2 cellular contexts compared by ENCODE assay signal in the genomic region with DNA sequence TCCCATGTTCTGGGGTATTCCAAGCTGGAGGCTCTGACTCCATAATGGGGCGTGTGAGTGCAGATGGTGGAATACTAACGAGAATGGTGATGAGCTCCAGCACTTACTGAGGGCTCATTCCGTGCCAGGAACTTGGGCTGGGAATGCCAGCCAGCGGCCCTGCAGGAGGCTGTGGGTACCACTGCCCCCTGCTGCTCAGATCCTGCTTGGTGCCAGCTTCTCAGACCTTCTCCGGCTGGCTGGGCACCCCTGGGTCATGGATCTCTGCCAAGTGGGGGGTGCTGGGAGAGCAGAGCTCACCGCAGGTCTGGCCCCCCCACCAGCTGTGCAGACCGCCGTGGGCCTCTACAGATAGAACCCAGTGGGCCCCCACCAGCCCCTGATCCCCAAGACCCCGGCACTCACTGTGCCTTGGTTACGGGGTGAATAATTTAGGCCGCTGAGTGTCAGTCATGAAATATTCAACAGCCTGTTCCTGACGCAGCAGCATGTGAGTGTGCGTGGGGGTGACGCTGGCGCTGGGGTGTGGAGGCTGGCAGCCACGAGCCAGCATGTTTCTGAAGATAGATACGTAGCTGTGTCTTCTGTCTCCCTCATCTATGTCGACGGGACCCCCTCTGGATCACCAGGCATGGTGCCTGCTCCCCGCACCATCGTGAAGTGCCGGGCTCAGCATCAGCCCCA. TPM values are rescaled to one million over a fixed set of nuclear protein-coding genes. Genes with fewer than 3 reads are reported as not detected.
DNase-seq lines count a peak whose midpoint lies in the region; TF ChIP-seq lines count a peak whose summit lies in the region.
"Not testable (repeated sequence)": the region's sequence is repeated elsewhere in the genome, so short reads cannot be mapped to it uniquely, and the experiment has no call there.

No MANE protein-coding gene starts in this region.

- not testable (repeated sequence) for H3K36me3 ChIP-seq in endodermal cell (ENCODE audit: control insufficient read depth, insufficient read depth, low read length)

- DNase-seq in Daoy (ENCODE audit: low read depth): peak; percentile 69
- DNase-seq in endodermal cell: not testable (repeated sequence)

- not testable (repeated sequence) for H3K27ac ChIP-seq in endodermal cell (ENCODE audit: low read depth, low read length)

- not testable (repeated sequence) for H3K4me3 ChIP-seq in endodermal cell (ENCODE audit: low read length)

- not testable (repeated sequence) for H3K4me3 Mint-ChIP-seq in endodermal cell

- peak; percentile 21 for TF ChIP-seq CTCF in endodermal cell (conservative IDR thresholded peaks at IDR 0.05)

- not testable (repeated sequence) for H3K4me1 ChIP-seq in endodermal cell (ENCODE audit: control insufficient read depth, insufficient read depth, low read length)

- H3K9me3 ChIP-seq in endodermal cell (ENCODE audit: control insufficient read depth, low read length): not testable (repeated sequence)

- H3K27me3 Mint-ChIP-seq in endodermal cell (ENCODE audit: insufficient read depth): peaks cover 55% of the 10 kb centered on the region

- not testable (repeated sequence) for H3K9me3 Mint-ChIP-seq in endodermal cell

- not testable (repeated sequence) for H3K4me1 Mint-ChIP-seq in endodermal cell

- H3K27me3 ChIP-seq in endodermal cell (ENCODE audit: control insufficient read depth, insufficient read depth, low read length, poor library complexity, severe bottlenecking): peaks cover 27% of the 10 kb centered on the region

- WGBS in endodermal cell (ENCODE audit: insufficient coverage in 1 of 2, insufficient read length in 1 of 2), 2 experiments: 86 to 89% methylated on average over 13 to 22 of the region's 22 CpGs

- H3K27ac Mint-ChIP-seq in endodermal cell: not testable (repeated sequence)

- not testable (repeated sequence) for H3K36me3 Mint-ChIP-seq in endodermal cell (ENCODE audit: low read depth)

- not testable (repeated sequence) for H3K9ac ChIP-seq in endodermal cell (ENCODE audit: extremely low read depth, low read length, poor library complexity, severe bottlenecking)

RNA-seq across cellular contexts. Expression of a gene that starts 12.6 kb away (rescaled TPM):
- not detected in 2 replicates for total RNA-seq in Daoy (2014; rRNA removed; shearing (Covaris generic))
- 10 to 100 TPM in 1 of 2 donors, 1 to 10 TPM in 1; 4.1 to 10.5 TPM for total RNA-seq in endodermal cell
- polyA plus RNA-seq in endodermal cell (2013, experiment 1 of 2): 4.7 TPM
- polyA plus RNA-seq in endodermal cell (2013, experiment 2 of 2): 3.0 TPM

RNA-seq across cellular contexts. Expression of a gene that starts 17.4 kb away (rescaled TPM):
- 0.27 TPM in 1 of 2 replicates, not detected in the other for total RNA-seq in Daoy (2014; rRNA removed; shearing (Covaris generic))
- total RNA-seq in endodermal cell: not detected
- polyA plus RNA-seq in endodermal cell (2013, experiment 1 of 2): 0.46 TPM
- polyA plus RNA-seq in endodermal cell (2013, experiment 2 of 2): 0.04 TPM

RNA-seq across cellular contexts. Expression of a gene that starts 28.8 kb away (rescaled TPM):
- total RNA-seq in Daoy (2014; rRNA removed; shearing (Covaris generic)): 2.0 and 3.5 TPM in 2 replicates
- total RNA-seq in endodermal cell: 10 to 100 TPM; 25.9 to 26.9 TPM
- 39.9 TPM for polyA plus RNA-seq in endodermal cell (2013, experiment 1 of 2)
- 30.2 TPM for polyA plus RNA-seq in endodermal cell (2013, experiment 2 of 2)

RNA-seq across cellular contexts. Expression of a gene that starts 43.6 kb away (rescaled TPM):
- 41.9 and 45.1 TPM in 2 replicates for total RNA-seq in Daoy (2014; rRNA removed; shearing (Covaris generic))
- total RNA-seq in endodermal cell: 10 to 100 TPM; 51.3 to 70.7 TPM
- 87.9 TPM for polyA plus RNA-seq in endodermal cell (2013, experiment 1 of 2)
- 87.7 TPM for polyA plus RNA-seq in endodermal cell (2013, experiment 2 of 2)

RNA-seq across cellular contexts. Expression of a gene that starts 54.3 kb away (rescaled TPM):
- 8.1 and 8.4 TPM in 2 replicates for total RNA-seq in Daoy (2014; rRNA removed; shearing (Covaris generic))
- total RNA-seq in endodermal cell: 10 to 100 TPM; 32.6 to 38.8 TPM
- 34.4 TPM for polyA plus RNA-seq in endodermal cell (2013, experiment 1 of 2)
- polyA plus RNA-seq in endodermal cell (2013, experiment 2 of 2): 29.5 TPM
